8 cellular contexts compared by ENCODE assay signal in genomic region chr1:179881642-179882252, GRCh38. TPM values are rescaled to one million over a fixed set of nuclear protein-coding genes. Genes with fewer than 3 reads are reported as not detected.
DNase-seq lines count a peak whose midpoint lies in the region; ATAC-seq, FAIRE-seq and TF ChIP-seq lines count a peak whose summit lies in the region.

No MANE protein-coding gene starts in this region.

- peak overlapping the region; percentile 99 to 100 (median 100) for H3K27ac Mint-ChIP-seq in CD8-positive, alpha-beta memory T cell

- POLR2A ChIA-PET in CD8-positive, alpha-beta memory T cell (lab: Charles Lee), result interaction anchor here (0.8 to 3.8 kb wide), 9 partner anchors 14 to 516 kb away, joined by 3 to 47 read pairs (median 4); partner anchors contain the start of genes AXDND1, CEP350 and QSOX1

- no peaks in the 10 kb centered on the region for H3K27me3 Mint-ChIP-seq in CD8-positive, alpha-beta memory T cell

- peaks cover 54 to 73% (median 67%) of the 10 kb centered on the region in 3 donors for H3K4me1 Mint-ChIP-seq in CD8-positive, alpha-beta memory T cell

- H3K36me3 Mint-ChIP-seq in CD8-positive, alpha-beta memory T cell, result peaks cover 4 to 49% (median 5%) of the 10 kb centered on the region in 3 donors

- no peaks in the 10 kb centered on the region for H3K27me3 ChIP-seq in CD8-positive, alpha-beta memory T cell (ENCODE audit: insufficient read depth, low read length, poor library complexity, severe bottlenecking)
- H3K27me3 ChIP-seq in HAP-1 (ENCODE audit: low read depth) (no peaks in the 10 kb centered on the region), lower lobe of right lung (ENCODE audit: low read depth) (no peaks in the 10 kb centered on the region), thoracic aorta (replicated peaks; ENCODE audit: insufficient read depth) (no peaks in the 10 kb centered on the region)

- no peak for TF ChIP-seq CTCF in lower lobe of right lung (IDR thresholded peaks at IDR 0.05)
- TF ChIP-seq CTCF in thoracic aorta (IDR thresholded peaks at IDR 0.05), result no peak
- no peak for TF ChIP-seq CTCF in GM13977 (IDR thresholded peaks at IDR 0.05; ENCODE audit: extremely low read depth, insufficient read depth, missing control alignments)

- peaks cover 8% of the 10 kb centered on the region for H3K36me3 ChIP-seq in CD8-positive, alpha-beta memory T cell (ENCODE audit: insufficient read depth, low read length)
- peaks cover 7% of the 10 kb centered on the region for H3K36me3 ChIP-seq in HAP-1 (replicated peaks)
- H3K36me3 ChIP-seq in lower lobe of right lung, result peaks cover 23% of the 10 kb centered on the region
- H3K36me3 ChIP-seq in thoracic aorta, result peaks cover 12% of the 10 kb centered on the region

- H3K4me3 Mint-ChIP-seq in CD8-positive, alpha-beta memory T cell, result peak overlapping the region; percentile 93 to 98 (median 95)

- no peaks in the 10 kb centered on the region for H3K9me3 Mint-ChIP-seq in CD8-positive, alpha-beta memory T cell

- ATAC-seq in lower lobe of right lung (peak in 1 of 2 donors; percentile 39), thoracic aorta (ENCODE audit: insufficient number of reproducible peaks, low FRiP score, low read depth) (peak; percentile 13)

- peaks cover 49% of the 10 kb centered on the region for H3K4me1 ChIP-seq in CD8-positive, alpha-beta memory T cell (ENCODE audit: insufficient read depth, low read length)
- H3K4me1 ChIP-seq in HAP-1 (peaks cover 14% of the 10 kb centered on the region), lower lobe of right lung (peaks cover 48% of the 10 kb centered on the region), thoracic aorta (ENCODE audit: control insufficient read depth in 1 of 2, low read depth in 2 of 2) (peaks cover 39 to 51% of the 10 kb centered on the region in 2 donors)

- peak overlapping the region; percentile 100 for H3K27ac ChIP-seq in CD8-positive, alpha-beta memory T cell (ENCODE audit: low read depth, low read length)
- H3K27ac ChIP-seq in lower lobe of right lung, result peak overlapping the region; percentile 99
- peak overlapping the region; percentile 99 for H3K27ac ChIP-seq in thoracic aorta

- DNase-seq in CD8-positive, alpha-beta memory T cell, result no peak
- DNase-seq in HAP-1 (ENCODE audit: low spot score in 2 of 2) (peak in 1 of 2 experiments; percentile 59), RCC 7860 (ENCODE audit: low spot score) (peak; percentile 73), dermis blood vessel endothelial cell (peak; percentile 96), lower lobe of right lung (no peak), thoracic aorta (ENCODE audit: low spot score) (peak; percentile 74), NK-92 (lab: John Stamatoyannopoulos, UW; ENCODE audit: unreplicated experiment) (no peak), GM13977 (ENCODE audit: low spot score) (no peak)

- no peaks in the 10 kb centered on the region for H3K9me3 ChIP-seq in CD8-positive, alpha-beta memory T cell (ENCODE audit: low read length)
- H3K9me3 ChIP-seq in HAP-1, result no peaks in the 10 kb centered on the region
- no peaks in the 10 kb centered on the region for H3K9me3 ChIP-seq in lower lobe of right lung
- H3K9me3 ChIP-seq in thoracic aorta, result no peaks in the 10 kb centered on the region

- CTCF ChIA-PET in CD8-positive, alpha-beta memory T cell (lab: Charles Lee), result interaction anchor here (1.1 to 3.1 kb wide), 4 partner anchors 15 to 297 kb away, joined by 4 to 18 read pairs (median 12); partner anchors contain the start of gene CEP350

- in situ Hi-C loops in HAP-1 (cut with MboI; ENCODE audit: low sequenced_read_pairs) (no loop called here), GM13977 (cut with MboI; ENCODE audit: low pct_unique_long_range_greater_than_20kb, low sequenced_read_pairs, unreplicated experiment) (no loop called here)

- intact Hi-C loops in lower lobe of right lung (cut with DNase I), result no loop called here

- H3K4me3 ChIP-seq in CD8-positive, alpha-beta memory T cell (ENCODE audit: low read length), result peak overlapping the region; percentile 94
- H3K4me3 ChIP-seq in HAP-1 (peak overlapping the region; percentile 82), lower lobe of right lung (peak overlapping the region; percentile 83), thoracic aorta (peak overlapping the region; percentile 96)

- FAIRE-seq in RCC 7860 (lab: Jason Lieb, UNC), result no peak

RNA-seq across cellular contexts. Expression of gene TOR1AIP1, which starts 0.3 kb away (rescaled TPM):
- total RNA-seq in CD8-positive, alpha-beta memory T cell, result 10 to 100 TPM; 51.0 to 52.6 TPM
- 79.9 TPM for polyA plus RNA-seq in CD8-positive, alpha-beta memory T cell
- total RNA-seq in dermis blood vessel endothelial cell, result 36.4 and 48.3 TPM in 2 replicates
- 67.2 TPM for total RNA-seq in lower lobe of right lung
- total RNA-seq in thoracic aorta, result 100 to 1,000 TPM in 1 of 2 donors, 10 to 100 TPM in 1; 99.5 to 106 TPM

RNA-seq across cellular contexts. Expression of gene TOR1AIP2, which starts 4.1 kb away (rescaled TPM):
- 10 to 100 TPM; 71.4 to 71.6 TPM for total RNA-seq in CD8-positive, alpha-beta memory T cell
- 10.1 TPM for polyA plus RNA-seq in CD8-positive, alpha-beta memory T cell
- 114 and 160 TPM in 2 replicates for total RNA-seq in dermis blood vessel endothelial cell
- 92.0 TPM for total RNA-seq in lower lobe of right lung
- 10 to 100 TPM; 45.9 to 74.1 TPM for total RNA-seq in thoracic aorta

Comparison
In these comparisons a context has a peak if more than half of its experiments do, and no peak if none do; other contexts are left out.
1. DNase-seq: peak in RCC 7860 (single experiment), dermis blood vessel endothelial cell (single experiment) and thoracic aorta (single experiment); none in CD8-positive, alpha-beta memory T cell (0 of 5), lower lobe of right lung (single experiment), NK-92 (single experiment) and GM13977 (single experiment).
2. Peak in every context shown above with its lines, with median percentiles within 50 percentile points of each other: H3K27ac ChIP-seq and H3K4me3 ChIP-seq.